Comparison of ENCODE assay signal across 8 cellular contexts in genomic region chr1:155172732-155173477, GRCh38. TPM values are rescaled to one million over a fixed set of nuclear protein-coding genes. Genes with fewer than 3 reads are reported as not detected.
DNase-seq lines count a peak whose midpoint lies in the region; ATAC-seq and TF ChIP-seq lines count a peak whose summit lies in the region.

Gene KRTCAP2, minus strand, starts transcription at chr1:155173304. Its CDS starts 80 bp downstream, at chr1:155173224.

- H3K4me3 ChIP-seq in DOHH2 (ENCODE audit: low read length): peak within 1 kb of the TSS; percentile 90

- peak within 1 kb of the TSS; percentile 61 for H3K27ac ChIP-seq in DOHH2 (ENCODE audit: low read depth, low read length)

- H3K4me3 Mint-ChIP-seq in naive thymus-derived CD8-positive, alpha-beta T cell: peak within 1 kb of the TSS; percentile 97 to 100 (median 99)

- H4K20me1 ChIP-seq in DOHH2 (ENCODE audit: control insufficient read depth, insufficient read depth, low read depth, low read length): no peaks in the 10 kb centered on the region

- H3K9me3 ChIP-seq in DOHH2 (ENCODE audit: control insufficient read depth, insufficient read depth, low read length): no peaks in the 10 kb centered on the region

- H3K4me1 ChIP-seq in DOHH2 (ENCODE audit: control insufficient read depth, low read length): peaks cover 40% of the 10 kb centered on the region

- peaks cover 19% of the 10 kb centered on the region; the same call in 1 of the 2 replicates for H3F3A ChIP-seq in DOHH2 (ENCODE audit: control insufficient read depth, insufficient read depth)

- peak; percentile 52 for ATAC-seq in GM21737 (IDR thresholded peaks at IDR 0.05; ENCODE audit: unreplicated experiment)
- peak; percentile 80 to 83 for ATAC-seq in naive thymus-derived CD8-positive, alpha-beta T cell

- H3K27me3 Mint-ChIP-seq in naive thymus-derived CD8-positive, alpha-beta T cell: peaks cover 0 to 2% (median 0%) of the 10 kb centered on the region in 5 donors

- peaks cover 26 to 54% (median 51%) of the 10 kb centered on the region in 4 donors for H3K4me1 Mint-ChIP-seq in naive thymus-derived CD8-positive, alpha-beta T cell

- H3K27ac Mint-ChIP-seq in naive thymus-derived CD8-positive, alpha-beta T cell: peak within 1 kb of the TSS; percentile 98 to 100 (median 99)

- POLR2A ChIA-PET in naive thymus-derived CD8-positive, alpha-beta T cell (lab: Charles Lee): interaction anchor here (0.6 to 7.8 kb wide), 16 partner anchors 21 to 217 kb away, joined by 3 to 150 read pairs (median 6); partner anchors contain the start of genes DPM3, MTX1, PBXIP1 and SCAMP3

- H3K4me2 ChIP-seq in DOHH2 (ENCODE audit: low read length): peak within 1 kb of the TSS; percentile 76

- H3K9me3 Mint-ChIP-seq in naive thymus-derived CD8-positive, alpha-beta T cell: no peaks in the 10 kb centered on the region

- no peaks in the 10 kb centered on the region for H3K27me3 ChIP-seq in DOHH2 (ENCODE audit: control insufficient read depth, low read length)

- H3K36me3 ChIP-seq in DOHH2 (ENCODE audit: control insufficient read depth, low read length): peaks cover 42% of the 10 kb centered on the region

- DNase-seq in Kasumi-1 (lab: John Stamatoyannopoulos, UW) (peak; percentile 96), RKO (ENCODE audit: low spot score) (peak; percentile 97), activated T-helper 1 cell treated with Interleukin-2 at 50 U/mL for 16 hours (ENCODE audit: low read depth) (peak; percentile 91), fibroblast of gingiva (ENCODE audit: low read depth) (peak; percentile 95)
- peak; percentile 89 to 97 (median 92) for DNase-seq in naive thymus-derived CD8-positive, alpha-beta T cell
- peak; percentile 86 to 94 (median 91) for DNase-seq in stimulated activated naive CD4-positive, alpha-beta T cell (lab: John Stamatoyannopoulos, UW)

- H3K36me3 Mint-ChIP-seq in naive thymus-derived CD8-positive, alpha-beta T cell: peaks cover 0 to 25% (median 5%) of the 10 kb centered on the region in 3 donors

- peak; percentile 94 for TF ChIP-seq CTCF in DOHH2 (IDR thresholded peaks at IDR 0.05; ENCODE audit: low read depth, low read length, poor library complexity, severe bottlenecking)

- H3K9me2 ChIP-seq in DOHH2 (replicated peaks; ENCODE audit: control insufficient read depth, low read length): no peaks in the 10 kb centered on the region

- peaks cover 20% of the 10 kb centered on the region for H3K79me2 ChIP-seq in DOHH2 (ENCODE audit: control insufficient read depth, low read length)

RNA-seq across cellular contexts. Expression of gene KRTCAP2, which starts in this region (rescaled TPM):
- 100 to 1,000 TPM; 148 to 152 TPM for total RNA-seq in naive thymus-derived CD8-positive, alpha-beta T cell
- 100 to 1,000 TPM; 453 to 495 (median 490) TPM for polyA plus RNA-seq in naive thymus-derived CD8-positive, alpha-beta T cell

Comparison
In these comparisons a context has a peak if more than half of its experiments do, and no peak if none do; other contexts are left out.
1. Peak in every context shown above with its lines: DNase-seq, ATAC-seq, H3K4me3 ChIP-seq and H3K27ac ChIP-seq.